Comparison of ENCODE assay signal across 8 cellular contexts in genomic region chr7:55065079-55065478, GRCh38. TPM values are rescaled to one million over a fixed set of nuclear protein-coding genes. Genes with fewer than 3 reads are reported as not detected.
DNase-seq lines count a peak whose midpoint lies in the region; ATAC-seq, FAIRE-seq and TF ChIP-seq lines count a peak whose summit lies in the region.

No MANE protein-coding gene starts in this region.

- peak overlapping the region; percentile 13 for H3K4me3 Mint-ChIP-seq in astrocyte (ENCODE audit: unreplicated experiment)
- H3K4me3 Mint-ChIP-seq in activated CD8-positive, alpha-beta T cell treated with anti-CD3 and anti-CD28 coated beads, Interleukin-2, amount 10 ng/mL, durations not matched to agents 7 days and 5 days = no peak overlapping the region

- CTCF ChIA-PET in activated CD8-positive, alpha-beta T cell treated with anti-CD3 and anti-CD28 coated beads, Interleukin-2, amount 10 ng/mL, durations not matched to agents 7 days and 5 days (lab: Charles Lee) = no interaction called here

- peak; percentile 95 for DNase-seq in astrocyte (ENCODE audit: low read depth)
- no peak for DNase-seq in right lobe of liver
- DNase-seq in SKM-1 treated with dmso at 0.1 percent for 144 hours (lab: John Stamatoyannopoulos, UW; ENCODE audit: unreplicated experiment) = no peak
- no peak for DNase-seq in activated CD8-positive, alpha-beta T cell treated with anti-CD3 and anti-CD28 coated beads, Interleukin-2, amount 10 ng/mL, durations not matched to agents 7 days and 5 days
- no peak for DNase-seq in NCI-H1930 (lab: John Stamatoyannopoulos, UW)

- H3K4me3 ChIP-seq in astrocyte (ENCODE audit: insufficient read depth, low read depth, low read length) = peak overlapping the region; percentile 24
- H3K4me3 ChIP-seq in right lobe of liver = no peak overlapping the region

- peaks cover 56% of the 10 kb centered on the region for H3K4me1 ChIP-seq in astrocyte (ENCODE audit: insufficient read depth, low read length)
- peaks cover 0 to 35% (median 8%) of the 10 kb centered on the region in 4 donors for H3K4me1 ChIP-seq in right lobe of liver

- TF ChIP-seq CTCF in astrocyte (IDR thresholded peaks at IDR 0.05; ENCODE audit: insufficient read depth, low read depth, low read length) (no peak), right lobe of liver (IDR thresholded peaks at IDR 0.05) (no peak)

- H3K4me1 Mint-ChIP-seq in astrocyte (ENCODE audit: low read depth, unreplicated experiment) = peaks cover 58% of the 10 kb centered on the region
- no peaks in the 10 kb centered on the region for H3K4me1 Mint-ChIP-seq in activated CD8-positive, alpha-beta T cell treated with anti-CD3 and anti-CD28 coated beads, Interleukin-2, amount 10 ng/mL, durations not matched to agents 7 days and 5 days (ENCODE audit: low read depth)

- no peak for TF ChIP-seq POLR2A in right lobe of liver (IDR thresholded peaks at IDR 0.05)

- H2AFZ ChIP-seq in astrocyte (ENCODE audit: low read depth, low read length) = no peak overlapping the region

- H3K36me3 ChIP-seq in astrocyte (ENCODE audit: insufficient read depth, low read length) (no peaks in the 10 kb centered on the region), right lobe of liver (no peaks in the 10 kb centered on the region)

- peak overlapping the region; percentile 99 for H3K27ac ChIP-seq in astrocyte (ENCODE audit: low read depth, low read length)
- H3K27ac ChIP-seq in right lobe of liver = peak overlapping the region in 2 of 3 donors; percentile 45 to 72

- FAIRE-seq in G401.6 (lab: Jason Lieb, UNC) (peak; percentile 94), astrocyte (lab: Jason Lieb, UNC) (peak; percentile 98)

- H3K27ac Mint-ChIP-seq in astrocyte (ENCODE audit: unreplicated experiment) = peak overlapping the region; percentile 99
- no peak overlapping the region for H3K27ac Mint-ChIP-seq in activated CD8-positive, alpha-beta T cell treated with anti-CD3 and anti-CD28 coated beads, Interleukin-2, amount 10 ng/mL, durations not matched to agents 7 days and 5 days

- WGBS in right lobe of liver (ENCODE audit: insufficient coverage, low coverage, low lambda C conversion rate, missing lambda C conversion rate) = 78% methylated on average over 4 of the region's 4 CpGs

- intact Hi-C loops in right lobe of liver (cut with DNase I) = no loop called here

- peaks cover 69% of the 10 kb centered on the region for H3K79me2 ChIP-seq in astrocyte (ENCODE audit: insufficient read depth, low read length)

- H3K4me2 ChIP-seq in astrocyte (ENCODE audit: low read length) = peak overlapping the region; percentile 78

- no peaks in the 10 kb centered on the region for H4K20me1 ChIP-seq in astrocyte (ENCODE audit: insufficient read depth, low read length)

- H3K9ac ChIP-seq in astrocyte (ENCODE audit: low read length) = peak overlapping the region; percentile 79

- H3K36me3 Mint-ChIP-seq in astrocyte (ENCODE audit: low read depth, unreplicated experiment) = no peaks in the 10 kb centered on the region
- no peaks in the 10 kb centered on the region for H3K36me3 Mint-ChIP-seq in activated CD8-positive, alpha-beta T cell treated with anti-CD3 and anti-CD28 coated beads, Interleukin-2, amount 10 ng/mL, durations not matched to agents 7 days and 5 days (ENCODE audit: low read depth)

- H3K9me3 ChIP-seq in astrocyte (ENCODE audit: insufficient read depth, low read depth, low read length) (no peaks in the 10 kb centered on the region), right lobe of liver (no peaks in the 10 kb centered on the region)

- POLR2A ChIA-PET in activated CD8-positive, alpha-beta T cell treated with anti-CD3 and anti-CD28 coated beads, Interleukin-2, amount 10 ng/mL, durations not matched to agents 7 days and 5 days (lab: Charles Lee) = no interaction called here

- H3K27me3 Mint-ChIP-seq in astrocyte (ENCODE audit: low read depth, unreplicated experiment) = no peaks in the 10 kb centered on the region
- H3K27me3 Mint-ChIP-seq in activated CD8-positive, alpha-beta T cell treated with anti-CD3 and anti-CD28 coated beads, Interleukin-2, amount 10 ng/mL, durations not matched to agents 7 days and 5 days (ENCODE audit: low read depth) = peaks cover 3% of the 10 kb centered on the region

- H3K27me3 ChIP-seq in astrocyte (ENCODE audit: insufficient read depth, low read length) = no peaks in the 10 kb centered on the region
- no peaks in the 10 kb centered on the region for H3K27me3 ChIP-seq in right lobe of liver

- ATAC-seq in HG03064 (IDR thresholded peaks at IDR 0.05; ENCODE audit: low read depth, unreplicated experiment) = peak; percentile 51
- peak in 1 of 4 donors; percentile 15 for ATAC-seq in right lobe of liver
- no peak for ATAC-seq in activated CD8-positive, alpha-beta T cell treated with anti-CD3 and anti-CD28 coated beads, Interleukin-2, amount 10 ng/mL, durations not matched to agents 7 days and 5 days
- ATAC-seq in HG02763 (IDR thresholded peaks at IDR 0.05; ENCODE audit: unreplicated experiment) = no peak

- H3K9me3 Mint-ChIP-seq in astrocyte (ENCODE audit: unreplicated experiment) = no peaks in the 10 kb centered on the region
- H3K9me3 Mint-ChIP-seq in activated CD8-positive, alpha-beta T cell treated with anti-CD3 and anti-CD28 coated beads, Interleukin-2, amount 10 ng/mL, durations not matched to agents 7 days and 5 days (ENCODE audit: insufficient read depth) = no peaks in the 10 kb centered on the region

RNA-seq across cellular contexts. Expression of gene EGFR, which starts 46.3 kb away (rescaled TPM):
- total RNA-seq in astrocyte (22.0 and 27.3 TPM in 2 replicates), right lobe of liver (100 to 1,000 TPM in 1 of 6 experiments, 10 to 100 TPM in 5; 59.3 to 127 (median 93.7) TPM)
- total RNA-seq in activated CD8-positive, alpha-beta T cell treated with anti-CD3 and anti-CD28 coated beads, Interleukin-2, amount 10 ng/mL, durations not matched to agents 7 days and 5 days = not detected

Comparison
In these comparisons a context has a peak if more than half of its experiments do, and no peak if none do; other contexts are left out.
1. RNA of gene EGFR, which starts 46.3 kb away (total RNA-seq): 59.3 to 127 TPM in right lobe of liver and 22.0 to 27.3 TPM in astrocyte; not detected in activated CD8-positive, alpha-beta T cell treated with anti-CD3 and anti-CD28 coated beads, Interleukin-2, amount 10 ng/mL, durations not matched to agents 7 days and 5 days; every median in the first group is over 10 times any median in the second.